Comparison of ENCODE assay signal across 15 cellular contexts in the genomic region with DNA sequence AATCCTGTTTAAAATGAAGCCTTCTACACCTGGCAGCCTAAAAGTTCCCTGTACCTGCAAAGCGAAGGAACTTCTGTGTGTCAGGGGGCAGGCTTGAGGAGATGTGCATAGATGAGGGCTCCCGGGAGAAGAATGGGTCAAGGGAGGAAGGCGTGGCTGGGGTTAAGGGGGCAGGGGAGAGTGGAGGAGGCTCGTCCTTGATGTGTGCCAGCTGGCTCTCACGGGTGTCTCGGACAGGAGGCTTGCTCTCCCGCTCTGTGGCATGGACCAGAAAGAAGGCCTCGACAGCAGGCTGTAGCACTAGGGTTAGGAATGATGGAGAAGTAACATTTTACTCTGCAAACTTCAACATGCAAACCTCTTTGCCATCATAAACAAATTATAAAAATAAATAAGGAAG.
A peak's percentile ranks its signal among the peaks of the same experiment; 100 is the strongest.
DNase-seq lines count a peak whose midpoint lies in the region; ATAC-seq, FAIRE-seq and TF ChIP-seq lines count a peak whose summit lies in the region.
"Had no signal": no experiment of that assay in that cellular context is flagged by ENCODE, and none has a peak within 500 bp of the region (broad histone marks: within the 10 kb centered on the region; RNA-seq: fewer than 3 reads in every experiment).

No MANE protein-coding gene starts in this region.

- TF ChIP-seq CTCF in endothelial cell of umbilical vein (IDR thresholded peaks at IDR 0.05; ENCODE audit: extremely low read depth in 1 of 2, insufficient read depth in 1 of 2, low read depth in 1 of 2, low read length in 2 of 2): no peak
- no peak for TF ChIP-seq CTCF in testis (IDR thresholded peaks at IDR 0.05)

- no peaks in the 10 kb centered on the region for H3K9me3 ChIP-seq in endothelial cell of umbilical vein (replicated peaks; ENCODE audit: control insufficient read depth, insufficient read depth, low read length)
- H3K9me3 ChIP-seq in testis: no peaks in the 10 kb centered on the region
- H3K9me3 ChIP-seq: A549, BE2C, HAP-1 had no signal

- no peak overlapping the region for H3K9ac ChIP-seq in endothelial cell of umbilical vein (replicated peaks; ENCODE audit: extremely low read depth, insufficient read depth, low read length)

- TF ChIP-seq POLR2A in endothelial cell of umbilical vein (IDR thresholded peaks at IDR 0.05; ENCODE audit: low read depth, low read length) (no peak), testis (IDR thresholded peaks at IDR 0.05) (no peak)

- no peaks in the 10 kb centered on the region for H3K9me1 ChIP-seq in endothelial cell of umbilical vein (replicated peaks; ENCODE audit: control insufficient read depth, extremely low read depth, insufficient read depth, low read length)

- no peak overlapping the region for H3K4me3 Mint-ChIP-seq in activated naive CD4-positive, alpha-beta T cell treated with anti-CD3 and anti-CD28 coated beads, Interleukin-2, amount 50 U/mL, for 24 hours
- no peak overlapping the region for H3K4me3 Mint-ChIP-seq in activated naive CD4-positive, alpha-beta T cell treated with anti-CD3 and anti-CD28 coated beads for 36 hours
- H3K4me3 Mint-ChIP-seq in activated naive CD8-positive, alpha-beta T cell treated with anti-CD3 and anti-CD28 coated beads for 36 hours: no peak overlapping the region
- H3K4me3 Mint-ChIP-seq: CD4-positive, alpha-beta memory T cell had no signal

- H3K4me1 ChIP-seq in endothelial cell of umbilical vein (ENCODE audit: control insufficient read depth, extremely low read depth, insufficient read depth, low read length) (no peaks in the 10 kb centered on the region), testis (no peaks in the 10 kb centered on the region)
- H3K4me1 ChIP-seq: BE2C, HAP-1 had no signal

- no peaks in the 10 kb centered on the region for H3K9me3 Mint-ChIP-seq in activated naive CD4-positive, alpha-beta T cell treated with anti-CD3 and anti-CD28 coated beads, Interleukin-2, amount 50 U/mL, for 24 hours
- no peaks in the 10 kb centered on the region for H3K9me3 Mint-ChIP-seq in activated naive CD4-positive, alpha-beta T cell treated with anti-CD3 and anti-CD28 coated beads for 36 hours
- H3K9me3 Mint-ChIP-seq in activated naive CD8-positive, alpha-beta T cell treated with anti-CD3 and anti-CD28 coated beads for 36 hours: no peaks in the 10 kb centered on the region
- H3K9me3 Mint-ChIP-seq: CD4-positive, alpha-beta memory T cell had no signal

- H3K36me3 ChIP-seq in endothelial cell of umbilical vein (ENCODE audit: control insufficient read depth in 2 of 2, extremely low read depth in 1 of 2, insufficient read depth in 2 of 2, low read length in 2 of 2) (peaks cover 20 to 41% of the 10 kb centered on the region in 2 experiments), testis (ENCODE audit: low read depth, missing control alignments) (no peaks in the 10 kb centered on the region)

- POLR2A ChIA-PET in endothelial cell of umbilical vein (lab: Charles Lee): no interaction called here

- FAIRE-seq in endothelial cell of umbilical vein (lab: Jason Lieb, UNC): peak; percentile 24
- FAIRE-seq: A549, H1 had no signal

- peaks cover 15% of the 10 kb centered on the region for H3K36me3 Mint-ChIP-seq in activated naive CD4-positive, alpha-beta T cell treated with anti-CD3 and anti-CD28 coated beads, Interleukin-2, amount 50 U/mL, for 24 hours
- H3K36me3 Mint-ChIP-seq in activated naive CD4-positive, alpha-beta T cell treated with anti-CD3 and anti-CD28 coated beads for 36 hours (ENCODE audit: low read depth): peaks cover 53% of the 10 kb centered on the region
- peaks cover 31% of the 10 kb centered on the region for H3K36me3 Mint-ChIP-seq in activated naive CD8-positive, alpha-beta T cell treated with anti-CD3 and anti-CD28 coated beads for 36 hours

- no peaks in the 10 kb centered on the region for H3K27me3 Mint-ChIP-seq in activated naive CD4-positive, alpha-beta T cell treated with anti-CD3 and anti-CD28 coated beads, Interleukin-2, amount 50 U/mL, for 24 hours
- H3K27me3 Mint-ChIP-seq in activated naive CD4-positive, alpha-beta T cell treated with anti-CD3 and anti-CD28 coated beads for 36 hours (ENCODE audit: low read depth): no peaks in the 10 kb centered on the region
- H3K27me3 Mint-ChIP-seq in activated naive CD8-positive, alpha-beta T cell treated with anti-CD3 and anti-CD28 coated beads for 36 hours: no peaks in the 10 kb centered on the region
- H3K27me3 Mint-ChIP-seq: CD4-positive, alpha-beta memory T cell had no signal

- ATAC-seq in HG02885 (IDR thresholded peaks at IDR 0.05; ENCODE audit: poor library complexity, unreplicated experiment): no peak
- ATAC-seq: A549 had no signal

- H2AFZ ChIP-seq in endothelial cell of umbilical vein (ENCODE audit: low read depth, low read length): no peak overlapping the region

- no peak overlapping the region for H3K4me2 ChIP-seq in endothelial cell of umbilical vein (ENCODE audit: insufficient read depth, low read length)
- H3K4me2 ChIP-seq: A549 had no signal

- no peak for DNase-seq in activated naive CD4-positive, alpha-beta T cell treated with anti-CD3 and anti-CD28 coated beads for 36 hours
- DNase-seq in activated naive CD8-positive, alpha-beta T cell treated with anti-CD3 and anti-CD28 coated beads for 36 hours: no peak
- DNase-seq in endothelial cell of umbilical vein (ENCODE audit: low read depth, low spot score) (no peak), testis (peak; percentile 16), T1000 (lab: John Stamatoyannopoulos, UW) (no peak)
- DNase-seq: BE2C; CD4-positive, alpha-beta memory T cell; DND-41; GDM1 had no signal

- H3K4me3 ChIP-seq in endothelial cell of umbilical vein (replicated peaks in 1 of 3; ENCODE audit: insufficient read depth in 1 of 3, low read depth in 1 of 3, low read length in 3 of 3) (no peak overlapping the region), testis (no peak overlapping the region)
- H3K4me3 ChIP-seq: A549, HAP-1 had no signal

- H3K27ac Mint-ChIP-seq in activated naive CD4-positive, alpha-beta T cell treated with anti-CD3 and anti-CD28 coated beads, Interleukin-2, amount 50 U/mL, for 24 hours: peak overlapping the region; percentile 65
- no peak overlapping the region for H3K27ac Mint-ChIP-seq in activated naive CD4-positive, alpha-beta T cell treated with anti-CD3 and anti-CD28 coated beads for 36 hours
- H3K27ac Mint-ChIP-seq in activated naive CD8-positive, alpha-beta T cell treated with anti-CD3 and anti-CD28 coated beads for 36 hours: peak overlapping the region; percentile 68

- CTCF ChIA-PET in activated naive CD4-positive, alpha-beta T cell treated with anti-CD3 and anti-CD28 coated beads for 36 hours (lab: Charles Lee): no interaction called here
- CTCF ChIA-PET in endothelial cell of umbilical vein (lab: Charles Lee): no interaction called here

- no TSS peak for BruUV-seq in endothelial cell of umbilical vein (replicated peaks; lab: Mats Ljungman, UMichigan)

- intact Hi-C loops in activated naive CD4-positive, alpha-beta T cell treated with anti-CD3 and anti-CD28 coated beads for 36 hours (cut with micrococcal nuclease): loop anchor here (10.0 kb wide), 1 partner anchor 144 kb away; no protein-coding TSS in a partner anchor
- intact Hi-C loops in endothelial cell of umbilical vein (cut with micrococcal nuclease): no loop called here
- intact Hi-C loops in testis (cut with DNase I; ENCODE audit: low total_unique reads): no loop called here

- no peaks in the 10 kb centered on the region for H3K4me1 Mint-ChIP-seq in activated naive CD4-positive, alpha-beta T cell treated with anti-CD3 and anti-CD28 coated beads, Interleukin-2, amount 50 U/mL, for 24 hours
- H3K4me1 Mint-ChIP-seq in activated naive CD4-positive, alpha-beta T cell treated with anti-CD3 and anti-CD28 coated beads for 36 hours (ENCODE audit: low read depth): no peaks in the 10 kb centered on the region
- H3K4me1 Mint-ChIP-seq in activated naive CD8-positive, alpha-beta T cell treated with anti-CD3 and anti-CD28 coated beads for 36 hours: no peaks in the 10 kb centered on the region
- H3K4me1 Mint-ChIP-seq: CD4-positive, alpha-beta memory T cell had no signal

- dilution Hi-C loops in endothelial cell of umbilical vein (cut with MboI; ENCODE audit: extremely low pct_ligation_motif_present, low sequenced_read_pairs): no loop called here

- no peak overlapping the region for H3K27ac ChIP-seq in endothelial cell of umbilical vein (ENCODE audit: insufficient read depth, low read depth, low read length)
- no peak overlapping the region for H3K27ac ChIP-seq in testis
- H3K27ac ChIP-seq: A549, C4-2B had no signal

- H3K27me3 ChIP-seq in endothelial cell of umbilical vein (ENCODE audit: control insufficient read depth in 2 of 2, insufficient read depth in 2 of 2, low read length in 2 of 2) (no peaks in the 10 kb centered on the region), testis (no peaks in the 10 kb centered on the region)
- H3K27me3 ChIP-seq: BE2C had no signal

- no peaks in the 10 kb centered on the region for H4K20me1 ChIP-seq in endothelial cell of umbilical vein (replicated peaks; ENCODE audit: control insufficient read depth, extremely low read depth, insufficient read depth, low read length)

- WGBS in testis, 2 donors: 42 to 58% methylated on average over 8 of the region's 8 CpGs

- H3K79me2 ChIP-seq in endothelial cell of umbilical vein (ENCODE audit: control insufficient read depth, insufficient read depth, low read length): no peaks in the 10 kb centered on the region

TF ChIP-seq in endothelial cell of umbilical vein, 7 proteins besides CTCF, POLR2A, EP300 and RAD21:
- TF ChIP-seq MYC (IDR thresholded peaks at IDR 0.05; ENCODE audit: low read depth, low read length) (no peak), GATA2 (IDR thresholded peaks at IDR 0.05; ENCODE audit: insufficient read depth, insufficient read length, low read depth, low read length) (no peak), POLR2AphosphoS5 (IDR thresholded peaks at IDR 0.05; ENCODE audit: insufficient read depth, low read depth, low read length) (no peak), FOS (IDR thresholded peaks at IDR 0.05; ENCODE audit: borderline replicate concordance, insufficient read depth, low read length) (no peak), JUN (IDR thresholded peaks at IDR 0.05; ENCODE audit: borderline replicate concordance, insufficient read depth, insufficient read length, low read depth) (no peak), EZH2 (IDR thresholded peaks at IDR 0.05; ENCODE audit: borderline replicate concordance, low read depth, low read length, severe bottlenecking) (no peak)
- TF ChIP-seq, protein P1, sequence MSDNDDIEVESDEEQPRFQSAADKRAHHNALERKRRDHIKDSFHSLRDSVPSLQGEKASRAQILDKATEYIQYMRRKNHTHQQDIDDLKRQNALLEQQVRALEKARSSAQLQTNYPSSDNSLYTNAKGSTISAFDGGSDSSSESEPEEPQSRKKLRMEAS (IDR thresholded peaks at IDR 0.05; ENCODE audit: insufficient read depth, insufficient read length): no peak
